Comparison of ENCODE assay signal across 9 cellular contexts in genomic region chr1:56472860-56473259, GRCh38.
DNase-seq lines count a peak whose midpoint lies in the region; ATAC-seq lines count a peak whose summit lies in the region.
"Had no signal": no experiment of that assay in that cellular context is flagged by ENCODE, and none has a peak within 500 bp of the region (broad histone marks: within the 10 kb centered on the region; RNA-seq: fewer than 3 reads in every experiment).

No MANE protein-coding gene starts in this region.

- H3K27me3 Mint-ChIP-seq in stimulated activated memory B cell treated with anti-CD40 and anti-IgM and Interleukin-4, amounts not matched to agents 10 μg/mL and 1 μg/mL and 100 μg/mL, for 72 hours = peaks cover 12% of the 10 kb centered on the region

- no peak overlapping the region for H3K27ac ChIP-seq in right cardiac atrium (ENCODE audit: low read length)

- no peak overlapping the region for H3K27ac Mint-ChIP-seq in stimulated activated memory B cell treated with anti-CD40 and anti-IgM and Interleukin-4, amounts not matched to agents 10 μg/mL and 1 μg/mL and 100 μg/mL, for 72 hours
- H3K27ac Mint-ChIP-seq: WTC11 had no signal

- H3K4me3 ChIP-seq in right cardiac atrium (ENCODE audit: low read length) = no peak overlapping the region

- no peak overlapping the region for H3K4me3 Mint-ChIP-seq in stimulated activated memory B cell treated with anti-CD40 and anti-IgM and Interleukin-4, amounts not matched to agents 10 μg/mL and 1 μg/mL and 100 μg/mL, for 72 hours
- H3K4me3 Mint-ChIP-seq: WTC11 had no signal

- H3K27me3 ChIP-seq in right cardiac atrium (ENCODE audit: control insufficient read depth, insufficient read depth) = no peaks in the 10 kb centered on the region

- WGBS in right cardiac atrium = 89% methylated on average over 3 of the region's 3 CpGs

- peaks cover 66% of the 10 kb centered on the region for H3K4me1 Mint-ChIP-seq in stimulated activated memory B cell treated with anti-CD40 and anti-IgM and Interleukin-4, amounts not matched to agents 10 μg/mL and 1 μg/mL and 100 μg/mL, for 72 hours

- intact Hi-C loops in right cardiac atrium (cut with DNase I) = loop anchor here in 1 of 4 donors (10.0 kb wide), 1 partner anchor 102 kb away; the partner anchor contains the start of gene PLPP3

- ATAC-seq in HG02938 (IDR thresholded peaks at IDR 0.05; ENCODE audit: unreplicated experiment) = peak; percentile 84
- peak; percentile 94 for ATAC-seq in stimulated activated memory B cell treated with anti-CD40 and anti-IgM and Interleukin-4, amounts not matched to agents 10 μg/mL and 1 μg/mL and 100 μg/mL, for 72 hours
- no peak for ATAC-seq in right cardiac atrium
- ATAC-seq: WTC11 had no signal

- peaks cover 8% of the 10 kb centered on the region for H3K4me1 ChIP-seq in right cardiac atrium (ENCODE audit: control insufficient read depth, insufficient read depth, low read length)

- H3K36me3 Mint-ChIP-seq in stimulated activated memory B cell treated with anti-CD40 and anti-IgM and Interleukin-4, amounts not matched to agents 10 μg/mL and 1 μg/mL and 100 μg/mL, for 72 hours = no peaks in the 10 kb centered on the region
- H3K36me3 Mint-ChIP-seq: WTC11 had no signal

- DNase-seq in GM19240 (ENCODE audit: insufficient read length, low spot score) = peak; percentile 56
- peak; percentile 29 for DNase-seq in NAMALWA (ENCODE audit: low spot score)
- DNase-seq in middle frontal gyrus (ENCODE audit: extremely low spot score, low spot score) = no peak
- DNase-seq in right cardiac atrium = no peak
- no peak for DNase-seq in LoVo (ENCODE audit: low spot score)
- DNase-seq: NCI-H1930 had no signal

- H3K9me3 ChIP-seq in right cardiac atrium (ENCODE audit: control insufficient read depth, low read length) = no peaks in the 10 kb centered on the region

- no peaks in the 10 kb centered on the region for H3K9me3 Mint-ChIP-seq in stimulated activated memory B cell treated with anti-CD40 and anti-IgM and Interleukin-4, amounts not matched to agents 10 μg/mL and 1 μg/mL and 100 μg/mL, for 72 hours
- H3K9me3 Mint-ChIP-seq: WTC11 had no signal

Comparison
In these comparisons a context has a peak if more than half of its experiments do, and no peak if none do; other contexts are left out.
1. DNase-seq: peak in GM19240 (single experiment) and NAMALWA (single experiment); none in middle frontal gyrus (single experiment), right cardiac atrium (0 of 3) and LoVo (single experiment).
2. ATAC-seq: peak in HG02938 (single experiment) and stimulated activated memory B cell treated with anti-CD40 and anti-IgM and Interleukin-4, amounts not matched to agents 10 μg/mL and 1 μg/mL and 100 μg/mL, for 72 hours (single experiment); none in right cardiac atrium (0 of 2).